Comparison of ENCODE assay signal across 39 cellular contexts in the genomic region with DNA sequence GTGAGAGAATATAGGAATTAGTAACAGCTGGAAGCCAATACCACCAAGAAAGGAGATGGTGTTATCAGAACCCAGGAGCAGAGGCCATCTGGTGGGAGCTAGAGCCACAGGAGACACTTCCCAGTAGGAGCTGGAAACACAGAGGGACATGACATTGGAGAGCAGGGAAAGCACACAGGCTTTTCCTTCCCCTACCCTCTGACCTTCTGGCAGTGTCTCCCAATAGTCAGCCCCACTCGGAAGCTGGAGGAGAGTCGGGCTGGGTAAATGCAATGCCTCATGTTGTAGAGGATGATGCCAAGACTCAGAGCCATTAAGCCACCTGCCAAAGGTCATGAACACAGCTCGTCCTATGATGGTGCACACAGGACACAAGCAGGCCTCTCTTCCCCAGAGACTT.
"Had no signal": no experiment of that assay in that cellular context is flagged by ENCODE, and none has a peak within 500 bp of the region (broad histone marks: within the 10 kb centered on the region; RNA-seq: fewer than 3 reads in every experiment).

No MANE protein-coding gene starts in this region.

- H3K27me3 ChIP-seq: adrenal gland, ascending aorta, body of pancreas, brain microvascular endothelial cell, breast epithelium, cardiac muscle cell had no signal

- H3K27me3 Mint-ChIP-seq: activated naive CD4-positive, alpha-beta T cell treated with anti-CD3 and anti-CD28 coated beads, Interleukin-2, amount 50 U/mL, for 24 hours; activated naive CD8-positive, alpha-beta T cell; activated naive CD8-positive, alpha-beta T cell treated with anti-CD3 and anti-CD28 coated beads for 36 hours; activated naive CD8-positive, alpha-beta T cell treated with anti-CD3 and anti-CD28 coated beads, Interleukin-2, amount 10 ng/mL, durations not matched to agents 7 days and 5 days; activated naive CD8-positive, alpha-beta T cell treated with anti-CD3 and anti-CD28 coated beads, Interleukin-2, amount 50 U/mL, for 24 hours; activated T-cell treated with anti-CD3 and anti-CD28 coated beads, Interleukin-2, amount 50 U/mL, for 24 hours; activated T-helper 17 cell treated with anti-CD3 and anti-CD28 coated beads, Interleukin-2, amount 50 U/mL, for 72 hours had no signal

- H3K4me3 ChIP-seq: adrenal gland, ascending aorta, body of pancreas, breast epithelium, cardiac muscle cell had no signal

- H3K36me3 Mint-ChIP-seq: activated naive CD4-positive, alpha-beta T cell treated with anti-CD3 and anti-CD28 coated beads, Interleukin-2, amount 10 ng/mL, durations not matched to agents 7 days and 5 days; activated naive CD4-positive, alpha-beta T cell treated with anti-CD3 and anti-CD28 coated beads, Interleukin-2, amount 50 U/mL, for 24 hours; activated naive CD4-positive, alpha-beta T cell treated with anti-CD3 and anti-CD28 coated beads, Interleukin-2, amount 50 U/mL, for 72 hours; activated naive CD8-positive, alpha-beta T cell; activated naive CD8-positive, alpha-beta T cell treated with anti-CD3 and anti-CD28 coated beads for 36 hours; activated naive CD8-positive, alpha-beta T cell treated with anti-CD3 and anti-CD28 coated beads, Interleukin-2, amount 10 ng/mL, durations not matched to agents 7 days and 5 days; brain had no signal

- H3K27ac ChIP-seq: adrenal gland, ascending aorta, body of pancreas, brain microvascular endothelial cell, breast epithelium, cardiac muscle cell had no signal

- H3K4me3 Mint-ChIP-seq: activated naive CD4-positive, alpha-beta T cell treated with anti-CD3 and anti-CD28 coated beads for 36 hours; activated naive CD4-positive, alpha-beta T cell treated with anti-CD3 and anti-CD28 coated beads, Interleukin-2, amount 10 ng/mL, durations not matched to agents 7 days and 5 days; activated naive CD4-positive, alpha-beta T cell treated with anti-CD3 and anti-CD28 coated beads, Interleukin-2, amount 50 U/mL, for 24 hours; activated naive CD8-positive, alpha-beta T cell; activated naive CD8-positive, alpha-beta T cell treated with anti-CD3 and anti-CD28 coated beads for 36 hours; activated naive CD8-positive, alpha-beta T cell treated with anti-CD3 and anti-CD28 coated beads, Interleukin-2, amount 10 ng/mL, durations not matched to agents 7 days and 5 days; activated naive CD8-positive, alpha-beta T cell treated with anti-CD3 and anti-CD28 coated beads, Interleukin-2, amount 50 U/mL, for 24 hours; activated T-cell treated with anti-CD3 and anti-CD28 coated beads, Interleukin-2, amount 50 U/mL, for 24 hours; activated T-cell treated with anti-CD3 and anti-CD28 coated beads, Interleukin-2, amount 50 U/mL, for 4 hours; activated T-cell treated with anti-CD3 and anti-CD28 coated beads, Interleukin-2, amount 50 U/mL, for 72 hours; activated T-helper 1 cell treated with anti-CD3 and anti-CD28 coated beads, Interleukin-12 subunit alpha, Interleukin-12 subunit beta, Interleukin-2, Interleukin-4 antibody, amounts not matched to agents 30 ng/mL and 10 ng/mL and 1 ng/mL, durations not matched to agents 14 hours and 24 hours and 36 hours; activated T-helper 17 cell treated with anti-CD3 and anti-CD28 coated beads, Interleukin-2, amount 50 U/mL, for 72 hours; brain; central memory CD8-positive, alpha-beta T cell had no signal

- H3K9me3 ChIP-seq: adrenal gland, ascending aorta, body of pancreas had no signal

- H3K36me3 ChIP-seq: adrenal gland, ascending aorta, brain microvascular endothelial cell, breast epithelium, cardiac muscle cell had no signal

- ATAC-seq: activated naive CD4-positive, alpha-beta T cell treated with anti-CD3 and anti-CD28 coated beads, Interleukin-2, amount 50 U/mL, for 72 hours; activated naive CD8-positive, alpha-beta T cell treated with anti-CD3 and anti-CD28 coated beads, Interleukin-2, amount 50 U/mL, for 24 hours; activated T-cell treated with anti-CD3 and anti-CD28 coated beads, Interleukin-2, amount 50 U/mL, for 4 hours; activated T-cell treated with anti-CD3 and anti-CD28 coated beads, Interleukin-2, amount 50 U/mL, for 72 hours; activated T-helper 17 cell treated with anti-CD3 and anti-CD28 coated beads, Interleukin-2, amount 50 U/mL, for 72 hours; body of pancreas had no signal

- H3K27ac Mint-ChIP-seq: activated naive CD4-positive, alpha-beta T cell treated with anti-CD3 and anti-CD28 coated beads for 36 hours; activated naive CD4-positive, alpha-beta T cell treated with anti-CD3 and anti-CD28 coated beads, Interleukin-2, amount 10 ng/mL, durations not matched to agents 7 days and 5 days; activated naive CD4-positive, alpha-beta T cell treated with anti-CD3 and anti-CD28 coated beads, Interleukin-2, amount 50 U/mL, for 24 hours; activated naive CD4-positive, alpha-beta T cell treated with anti-CD3 and anti-CD28 coated beads, Interleukin-2, amount 50 U/mL, for 72 hours; activated naive CD8-positive, alpha-beta T cell; activated naive CD8-positive, alpha-beta T cell treated with anti-CD3 and anti-CD28 coated beads for 36 hours; activated naive CD8-positive, alpha-beta T cell treated with anti-CD3 and anti-CD28 coated beads, Interleukin-2, amount 10 ng/mL, durations not matched to agents 7 days and 5 days; activated naive CD8-positive, alpha-beta T cell treated with anti-CD3 and anti-CD28 coated beads, Interleukin-2, amount 50 U/mL, for 24 hours; activated T-cell treated with anti-CD3 and anti-CD28 coated beads, Interleukin-2, amount 50 U/mL, for 24 hours; activated T-cell treated with anti-CD3 and anti-CD28 coated beads, Interleukin-2, amount 50 U/mL, for 72 hours; activated T-helper 1 cell treated with anti-CD3 and anti-CD28 coated beads, Interleukin-12 subunit alpha, Interleukin-12 subunit beta, Interleukin-2, Interleukin-4 antibody, amounts not matched to agents 30 ng/mL and 10 ng/mL and 1 ng/mL, durations not matched to agents 14 hours and 24 hours and 36 hours; activated T-helper 17 cell treated with anti-CD3 and anti-CD28 coated beads, Interleukin-2, amount 50 U/mL, for 72 hours; activated T-helper 2 cell treated with anti-CD3 and anti-CD28 coated beads, Interferon-gamma antibody, Interleukin-2, Interleukin-4, amounts not matched to agents 10 μg/mL and 5 μg/mL and 100 μg/mL, durations not matched to agents 14 hours and 24 hours and 36 hours; brain had no signal

- DNase-seq: activated effector memory CD4-positive, alpha-beta T cell treated with anti-CD3 and anti-CD28 coated beads, Interleukin-2, amount 50 U/mL, for 16 hours; activated effector memory CD4-positive, alpha-beta T cell treated with Interleukin-2 at 50 U/mL for 16 hours; activated gamma-delta T cell; activated gamma-delta T cell treated with Interleukin-2 at 50 U/mL for 16 hours; activated naive CD4-positive, alpha-beta T cell; activated naive CD4-positive, alpha-beta T cell treated with anti-CD3 and anti-CD28 coated beads for 36 hours; activated naive CD4-positive, alpha-beta T cell treated with anti-CD3 and anti-CD28 coated beads, Interleukin-2, amount 10 ng/mL, durations not matched to agents 7 days and 5 days; activated naive CD4-positive, alpha-beta T cell treated with anti-CD3 and anti-CD28 coated beads, Interleukin-2, amount 50 U/mL, for 16 hours; activated naive CD4-positive, alpha-beta T cell treated with Interleukin-2 at 50 U/mL for 16 hours; activated naive CD8-positive, alpha-beta T cell treated with anti-CD3 and anti-CD28 coated beads for 36 hours; activated naive CD8-positive, alpha-beta T cell treated with anti-CD3 and anti-CD28 coated beads, Interleukin-2, amount 10 ng/mL, durations not matched to agents 7 days and 5 days; activated naive CD8-positive, alpha-beta T cell treated with anti-CD3 and anti-CD28 coated beads, Interleukin-2, amount 50 U/mL, for 24 hours; activated T-cell treated with anti-CD3 and anti-CD28 coated beads for 4 hours; activated T-cell treated with anti-CD3 and anti-CD28 coated beads, Interleukin-2, amount 50 U/mL, for 1 hour; activated T-cell treated with anti-CD3 and anti-CD28 coated beads, Interleukin-2, amount 50 U/mL, for 24 hours; activated T-cell treated with anti-CD3 and anti-CD28 coated beads, Interleukin-2, amount 50 U/mL, for 4 hours; activated T-cell treated with anti-CD3 and anti-CD28 coated beads, Interleukin-2, amount 50 U/mL, for 48 hours; activated T-cell treated with anti-CD3 and anti-CD28 coated beads, Interleukin-2, amount 50 U/mL, for 72 hours; adrenal gland; amniotic stem cell; amygdala; anterior cingulate cortex; aorta; body of pancreas; brain microvascular endothelial cell; caudate nucleus; central memory CD4-positive, alpha-beta T cell; cerebellar nuclear complex had no signal

- H3K4me1 ChIP-seq: adrenal gland, ascending aorta, body of pancreas, breast epithelium had no signal

- H3K9me3 Mint-ChIP-seq: activated naive CD4-positive, alpha-beta T cell treated with anti-CD3 and anti-CD28 coated beads for 36 hours; activated naive CD4-positive, alpha-beta T cell treated with anti-CD3 and anti-CD28 coated beads, Interleukin-2, amount 10 ng/mL, durations not matched to agents 7 days and 5 days; activated naive CD4-positive, alpha-beta T cell treated with anti-CD3 and anti-CD28 coated beads, Interleukin-2, amount 50 U/mL, for 24 hours; activated naive CD8-positive, alpha-beta T cell treated with anti-CD3 and anti-CD28 coated beads for 36 hours; activated naive CD8-positive, alpha-beta T cell treated with anti-CD3 and anti-CD28 coated beads, Interleukin-2, amount 50 U/mL, for 24 hours; activated T-cell treated with anti-CD3 and anti-CD28 coated beads, Interleukin-2, amount 50 U/mL, for 24 hours; activated T-cell treated with anti-CD3 and anti-CD28 coated beads, Interleukin-2, amount 50 U/mL, for 4 hours; activated T-helper 2 cell treated with anti-CD3 and anti-CD28 coated beads, Interferon-gamma antibody, Interleukin-2, Interleukin-4, amounts not matched to agents 10 μg/mL and 5 μg/mL and 100 μg/mL, durations not matched to agents 14 hours and 24 hours and 36 hours; central memory CD8-positive, alpha-beta T cell had no signal

- H3K4me1 Mint-ChIP-seq: activated naive CD4-positive, alpha-beta T cell treated with anti-CD3 and anti-CD28 coated beads, Interleukin-2, amount 10 ng/mL, durations not matched to agents 7 days and 5 days; activated naive CD4-positive, alpha-beta T cell treated with anti-CD3 and anti-CD28 coated beads, Interleukin-2, amount 50 U/mL, for 24 hours; activated naive CD8-positive, alpha-beta T cell treated with anti-CD3 and anti-CD28 coated beads for 36 hours; activated naive CD8-positive, alpha-beta T cell treated with anti-CD3 and anti-CD28 coated beads, Interleukin-2, amount 10 ng/mL, durations not matched to agents 7 days and 5 days; activated naive CD8-positive, alpha-beta T cell treated with anti-CD3 and anti-CD28 coated beads, Interleukin-2, amount 50 U/mL, for 24 hours; activated T-helper 17 cell treated with anti-CD3 and anti-CD28 coated beads, Interleukin-2, amount 50 U/mL, for 72 hours; central memory CD8-positive, alpha-beta T cell had no signal
